19 cellular contexts compared by ENCODE assay signal in the genomic region with DNA sequence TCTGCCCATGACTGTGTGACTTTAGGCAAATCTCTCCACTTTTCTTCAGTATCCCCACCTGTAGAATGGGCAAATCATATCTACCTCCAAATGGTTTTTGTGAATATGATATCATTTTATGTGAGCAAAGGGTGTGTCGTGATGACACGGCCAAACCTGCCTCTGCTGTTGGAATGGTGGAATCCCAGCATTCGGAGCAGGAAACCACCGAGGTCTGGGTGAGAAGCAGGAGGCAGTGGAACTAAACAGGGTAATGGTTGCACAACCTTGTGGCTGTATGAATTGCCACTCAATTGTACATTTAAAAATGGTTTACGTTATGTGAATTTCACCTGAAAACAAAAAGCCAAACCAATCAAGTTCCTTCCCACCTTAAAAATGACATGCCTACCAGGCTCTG.
DNase-seq lines count a peak whose midpoint lies in the region; ATAC-seq and TF ChIP-seq lines count a peak whose summit lies in the region.
"Had no signal": no experiment of that assay in that cellular context is flagged by ENCODE, and none has a peak within 500 bp of the region (broad histone marks: within the 10 kb centered on the region; RNA-seq: fewer than 3 reads in every experiment).

No MANE protein-coding gene starts in this region.

- H3K4me1 Mint-ChIP-seq in neural progenitor cell, result peaks cover 16% of the 10 kb centered on the region

- H4K20me1 ChIP-seq in neural progenitor cell (ENCODE audit: low read depth), result no peaks in the 10 kb centered on the region

- TF ChIP-seq CTCF in epithelial cell of esophagus (IDR thresholded peaks at IDR 0.05; ENCODE audit: insufficient read depth, low read depth, low read length, missing control alignments), result no peak
- no peak for TF ChIP-seq CTCF in neural progenitor cell (IDR thresholded peaks at IDR 0.05)
- no peak for TF ChIP-seq CTCF in tibial artery (IDR thresholded peaks at IDR 0.05)

- H3K36me3 ChIP-seq in neural progenitor cell (no peaks in the 10 kb centered on the region), tibial artery (no peaks in the 10 kb centered on the region)
- H3K36me3 ChIP-seq: BLaER1 treated with 17β-estradiol and CSF1 and Interleukin-3, amounts not matched to agents 10 nM and 100 nM; MG63; neutrophil; tibial nerve had no signal

- no peaks in the 10 kb centered on the region for H3K4me1 ChIP-seq in neural progenitor cell
- H3K4me1 ChIP-seq in tibial artery, result no peaks in the 10 kb centered on the region

- peak; percentile 32 for DNase-seq in SKM-1 treated with dmso at 0.1 percent for 144 hours (lab: John Stamatoyannopoulos, UW; ENCODE audit: unreplicated experiment)
- no peak for DNase-seq in SKM-1 (lab: John Stamatoyannopoulos, UW; ENCODE audit: unreplicated experiment)
- DNase-seq in epithelial cell of esophagus (ENCODE audit: low read depth), result peak; percentile 43
- DNase-seq in neural progenitor cell (ENCODE audit: low spot score), result no peak
- no peak for DNase-seq in 8988T
- no peak for DNase-seq in tibial artery
- DNase-seq in retina, result no peak
- DNase-seq: NCI-H187, T1000 had no signal

- H3K9ac ChIP-seq in neural progenitor cell, result no peak overlapping the region
- H3K9ac ChIP-seq: SK-N-SH had no signal

- H3F3A ChIP-seq in neural progenitor cell (ENCODE audit: low read depth), result no peaks in the 10 kb centered on the region

- no peaks in the 10 kb centered on the region for H3K79me2 ChIP-seq in neural progenitor cell (ENCODE audit: low read depth)

- H3K27me3 ChIP-seq in neural progenitor cell (no peaks in the 10 kb centered on the region), tibial artery (no peaks in the 10 kb centered on the region)
- H3K27me3 ChIP-seq: MG63, neutrophil, tibial nerve had no signal

- no peak overlapping the region for H2AFZ ChIP-seq in neural progenitor cell (replicated peaks)

- H3K4me3 ChIP-seq in epithelial cell of esophagus (ENCODE audit: low read length) (no peak overlapping the region), neural progenitor cell (no peak overlapping the region), tibial artery (no peak overlapping the region)
- H3K4me3 ChIP-seq: A549; BLaER1 treated with 17β-estradiol and CSF1 and Interleukin-3, amounts not matched to agents 10 nM and 100 nM; MG63; tibial nerve had no signal

- intact Hi-C loops in tibial artery (cut with DNase I; ENCODE audit: low total_unique reads), result no loop called here

- H3K36me3 Mint-ChIP-seq in neural progenitor cell, result no peaks in the 10 kb centered on the region
- H3K36me3 Mint-ChIP-seq: activated naive CD8-positive, alpha-beta T cell treated with anti-CD3 and anti-CD28 coated beads for 36 hours had no signal

- peaks cover 15% of the 10 kb centered on the region for H3K27me3 Mint-ChIP-seq in neural progenitor cell (ENCODE audit: insufficient read depth, low read depth)
- H3K27me3 Mint-ChIP-seq: activated naive CD8-positive, alpha-beta T cell treated with anti-CD3 and anti-CD28 coated beads for 36 hours had no signal

- peak overlapping the region; percentile 58 for H3K27ac Mint-ChIP-seq in neural progenitor cell
- H3K27ac Mint-ChIP-seq: activated naive CD8-positive, alpha-beta T cell treated with anti-CD3 and anti-CD28 coated beads for 36 hours had no signal

- no peak overlapping the region for H3K4me3 Mint-ChIP-seq in neural progenitor cell
- H3K4me3 Mint-ChIP-seq: activated naive CD8-positive, alpha-beta T cell treated with anti-CD3 and anti-CD28 coated beads for 36 hours had no signal

- no peak for ATAC-seq in HG02840 (IDR thresholded peaks at IDR 0.05; ENCODE audit: low FRiP score, unreplicated experiment)
- ATAC-seq: activated CD4-positive, CD25-positive, alpha-beta regulatory T cell treated with anti-CD3 and anti-CD28 coated beads, Interleukin-2, amount 50 U/mL, for 24 hours had no signal

- no peaks in the 10 kb centered on the region for H3K9me3 Mint-ChIP-seq in neural progenitor cell
- H3K9me3 Mint-ChIP-seq: activated naive CD8-positive, alpha-beta T cell treated with anti-CD3 and anti-CD28 coated beads for 36 hours had no signal

- no peaks in the 10 kb centered on the region for H3K9me3 ChIP-seq in neural progenitor cell (ENCODE audit: low read depth)
- H3K9me3 ChIP-seq in tibial artery, result no peaks in the 10 kb centered on the region
- H3K9me3 ChIP-seq: A549, MG63, neutrophil, SK-N-SH, tibial nerve had no signal

- H3K27ac ChIP-seq in neural progenitor cell, result no peak overlapping the region
- H3K27ac ChIP-seq in tibial artery, result no peak overlapping the region
- H3K27ac ChIP-seq: BLaER1 treated with 17β-estradiol and CSF1 and Interleukin-3, amounts not matched to agents 10 nM and 100 nM; epithelial cell of prostate; neutrophil; tibial nerve had no signal

- no peak overlapping the region for H3K4me2 ChIP-seq in neural progenitor cell
- H3K4me2 ChIP-seq: A549, SK-N-SH had no signal

Comparison
In these comparisons a context has a peak if more than half of its experiments do, and no peak if none do; other contexts are left out.
1. DNase-seq: peak in SKM-1 treated with dmso at 0.1 percent for 144 hours (single experiment) and epithelial cell of esophagus (single experiment); none in SKM-1 (single experiment), neural progenitor cell (single experiment), 8988T (single experiment), tibial artery (0 of 2) and retina (single experiment).